Comparison of ENCODE assay signal across 2 cellular contexts in genomic region chr2:20164061-20164733, GRCh38.
TF ChIP-seq lines count a peak whose summit lies in the region.

No MANE protein-coding gene starts in this region.

TF ChIP-seq in SK-N-SH treated with all-trans-retinoic acid at 6 μM for 48 hours, 23 proteins besides CTCF, POLR2A, EP300 and RAD21 (continued from another document):
- TF ChIP-seq, protein P1, sequence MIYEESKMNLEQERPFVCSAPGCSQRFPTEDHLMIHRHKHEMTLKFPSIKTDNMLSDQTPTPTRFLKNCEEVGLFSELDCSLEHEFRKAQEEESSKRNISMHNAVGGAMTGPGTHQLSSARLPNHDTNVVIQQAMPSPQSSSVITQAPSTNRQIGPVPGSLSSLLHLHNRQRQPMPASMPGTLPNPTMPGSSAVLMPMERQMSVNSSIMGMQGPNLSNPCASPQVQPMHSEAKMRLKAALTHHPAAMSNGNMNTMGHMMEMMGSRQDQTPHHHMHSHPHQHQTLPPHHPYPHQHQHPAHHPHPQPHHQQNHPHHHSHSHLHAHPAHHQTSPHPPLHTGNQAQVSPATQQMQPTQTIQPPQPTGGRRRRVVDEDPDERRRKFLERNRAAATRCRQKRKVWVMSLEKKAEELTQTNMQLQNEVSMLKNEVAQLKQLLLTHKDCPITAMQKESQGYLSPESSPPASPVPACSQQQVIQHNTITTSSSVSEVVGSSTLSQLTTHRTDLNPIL (CRISPR knock-in tag; IDR thresholded peaks at IDR 0.05; ENCODE audit: low read depth) = no peak
- TF ChIP-seq, protein P2, sequence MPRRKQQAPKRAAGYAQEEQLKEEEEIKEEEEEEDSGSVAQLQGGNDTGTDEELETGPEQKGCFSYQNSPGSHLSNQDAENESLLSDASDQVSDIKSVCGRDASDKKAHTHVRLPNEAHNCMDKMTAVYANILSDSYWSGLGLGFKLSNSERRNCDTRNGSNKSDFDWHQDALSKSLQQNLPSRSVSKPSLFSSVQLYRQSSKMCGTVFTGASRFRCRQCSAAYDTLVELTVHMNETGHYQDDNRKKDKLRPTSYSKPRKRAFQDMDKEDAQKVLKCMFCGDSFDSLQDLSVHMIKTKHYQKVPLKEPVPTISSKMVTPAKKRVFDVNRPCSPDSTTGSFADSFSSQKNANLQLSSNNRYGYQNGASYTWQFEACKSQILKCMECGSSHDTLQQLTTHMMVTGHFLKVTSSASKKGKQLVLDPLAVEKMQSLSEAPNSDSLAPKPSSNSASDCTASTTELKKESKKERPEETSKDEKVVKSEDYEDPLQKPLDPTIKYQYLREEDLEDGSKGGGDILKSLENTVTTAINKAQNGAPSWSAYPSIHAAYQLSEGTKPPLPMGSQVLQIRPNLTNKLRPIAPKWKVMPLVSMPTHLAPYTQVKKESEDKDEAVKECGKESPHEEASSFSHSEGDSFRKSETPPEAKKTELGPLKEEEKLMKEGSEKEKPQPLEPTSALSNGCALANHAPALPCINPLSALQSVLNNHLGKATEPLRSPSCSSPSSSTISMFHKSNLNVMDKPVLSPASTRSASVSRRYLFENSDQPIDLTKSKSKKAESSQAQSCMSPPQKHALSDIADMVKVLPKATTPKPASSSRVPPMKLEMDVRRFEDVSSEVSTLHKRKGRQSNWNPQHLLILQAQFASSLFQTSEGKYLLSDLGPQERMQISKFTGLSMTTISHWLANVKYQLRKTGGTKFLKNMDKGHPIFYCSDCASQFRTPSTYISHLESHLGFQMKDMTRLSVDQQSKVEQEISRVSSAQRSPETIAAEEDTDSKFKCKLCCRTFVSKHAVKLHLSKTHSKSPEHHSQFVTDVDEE (CRISPR knock-in tag; IDR thresholded peaks at IDR 0.05) = no peak

TF ChIP-seq in SK-N-SH, 30 proteins besides CTCF, POLR2A, EP300 and RAD21 (continued from another document):
- TF ChIP-seq, protein P3, sequence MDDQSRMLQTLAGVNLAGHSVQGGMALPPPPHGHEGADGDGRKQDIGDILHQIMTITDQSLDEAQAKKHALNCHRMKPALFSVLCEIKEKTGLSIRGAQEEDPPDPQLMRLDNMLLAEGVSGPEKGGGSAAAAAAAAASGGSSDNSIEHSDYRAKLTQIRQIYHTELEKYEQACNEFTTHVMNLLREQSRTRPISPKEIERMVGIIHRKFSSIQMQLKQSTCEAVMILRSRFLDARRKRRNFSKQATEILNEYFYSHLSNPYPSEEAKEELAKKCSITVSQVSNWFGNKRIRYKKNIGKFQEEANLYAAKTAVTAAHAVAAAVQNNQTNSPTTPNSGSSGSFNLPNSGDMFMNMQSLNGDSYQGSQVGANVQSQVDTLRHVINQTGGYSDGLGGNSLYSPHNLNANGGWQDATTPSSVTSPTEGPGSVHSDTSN (IDR thresholded peaks at IDR 0.05) = no peak
- TF ChIP-seq MXI1 (IDR thresholded peaks at IDR 0.05; ENCODE audit: low read depth, low read length) (no peak), MAX (IDR thresholded peaks at IDR 0.05; ENCODE audit: low read depth) (no peak), ZBTB33 (IDR thresholded peaks at IDR 0.05; ENCODE audit: borderline replicate concordance, low read depth) (no peak), RCOR1 (IDR thresholded peaks at IDR 0.05; ENCODE audit: low read length) (no peak), NRF1 (IDR thresholded peaks at IDR 0.05; ENCODE audit: low read depth, low read length) (no peak), FOXJ3 (CRISPR knock-in tag; IDR thresholded peaks at IDR 0.05) (no peak), SIN3A (IDR thresholded peaks at IDR 0.05; ENCODE audit: borderline replicate concordance, low read depth, low read length) (no peak), CHD2 (IDR thresholded peaks at IDR 0.05; ENCODE audit: low read length, partially characterized antibody) (no peak), TAF1 (IDR thresholded peaks at IDR 0.05; ENCODE audit: borderline replicate concordance, low read depth, low read length) (no peak), FOSL2 (IDR thresholded peaks at IDR 0.05; ENCODE audit: borderline replicate concordance, low read depth) (no peak), YY1 (IDR thresholded peaks at IDR 0.05; ENCODE audit: low read depth) (no peak), RFX5 (IDR thresholded peaks at IDR 0.05; ENCODE audit: low read length) (no peak)
